8 cellular contexts compared by ENCODE assay signal in genomic region chr12:19757317-19757877, GRCh38.
DNase-seq lines count a peak whose midpoint lies in the region; ATAC-seq and TF ChIP-seq lines count a peak whose summit lies in the region.

No MANE protein-coding gene starts in this region.

- peaks cover 18% of the 10 kb centered on the region for H3K9me3 Mint-ChIP-seq in stimulated activated naive CD8-positive, alpha-beta T cell treated with anti-CD3 and anti-CD28 coated beads, Interleukin-15, Interleukin-2, amounts not matched to agents 100 ng/mL and 50 ng/mL, for 24 hours
- peaks cover 13% of the 10 kb centered on the region for H3K9me3 Mint-ChIP-seq in mesothelial cell of epicardium

- TF ChIP-seq CTCF in mesothelial cell of epicardium (IDR thresholded peaks at IDR 0.05; ENCODE audit: unreplicated experiment): no peak

- H3K4me1 Mint-ChIP-seq in stimulated activated naive CD8-positive, alpha-beta T cell treated with anti-CD3 and anti-CD28 coated beads, Interleukin-15, Interleukin-2, amounts not matched to agents 100 ng/mL and 50 ng/mL, for 24 hours (ENCODE audit: low read depth): peaks cover 28% of the 10 kb centered on the region
- H3K4me1 Mint-ChIP-seq in mesothelial cell of epicardium: peaks cover 31% of the 10 kb centered on the region

- no peak overlapping the region for H3K4me3 Mint-ChIP-seq in stimulated activated naive CD8-positive, alpha-beta T cell treated with anti-CD3 and anti-CD28 coated beads, Interleukin-15, Interleukin-2, amounts not matched to agents 100 ng/mL and 50 ng/mL, for 24 hours
- H3K4me3 Mint-ChIP-seq in mesothelial cell of epicardium: no peak overlapping the region

- H3K27me3 Mint-ChIP-seq in stimulated activated naive CD8-positive, alpha-beta T cell treated with anti-CD3 and anti-CD28 coated beads, Interleukin-15, Interleukin-2, amounts not matched to agents 100 ng/mL and 50 ng/mL, for 24 hours: peaks cover 5% of the 10 kb centered on the region
- H3K27me3 Mint-ChIP-seq in mesothelial cell of epicardium (ENCODE audit: low read depth): no peaks in the 10 kb centered on the region

- H3K27ac Mint-ChIP-seq in stimulated activated naive CD8-positive, alpha-beta T cell treated with anti-CD3 and anti-CD28 coated beads, Interleukin-15, Interleukin-2, amounts not matched to agents 100 ng/mL and 50 ng/mL, for 24 hours: peak overlapping the region; percentile 23
- H3K27ac Mint-ChIP-seq in mesothelial cell of epicardium: no peak overlapping the region

- peaks cover 2% of the 10 kb centered on the region for H3K36me3 Mint-ChIP-seq in stimulated activated naive CD8-positive, alpha-beta T cell treated with anti-CD3 and anti-CD28 coated beads, Interleukin-15, Interleukin-2, amounts not matched to agents 100 ng/mL and 50 ng/mL, for 24 hours (ENCODE audit: low read depth)
- H3K36me3 Mint-ChIP-seq in mesothelial cell of epicardium: peaks cover 9% of the 10 kb centered on the region

- ATAC-seq in HG03159 (IDR thresholded peaks at IDR 0.05; ENCODE audit: unreplicated experiment): peak; percentile 65

- peak; percentile 16 for DNase-seq in Daoy (ENCODE audit: low read depth)
- peak; percentile 71 for DNase-seq in RKO (ENCODE audit: low spot score)
- DNase-seq in glomerular visceral epithelial cell (ENCODE audit: extremely low spot score): peak; percentile 31
- DNase-seq in activated CD8-positive, alpha-beta memory T cell treated with anti-CD3 and anti-CD28 coated beads, Interleukin-2, amount 50 U/mL, for 48 hours: no peak
- DNase-seq in mesothelial cell of epicardium (ENCODE audit: low spot score in 2 of 2, unreplicated experiment in 2 of 2): no peak
- no peak for DNase-seq in GF-D8 (lab: John Stamatoyannopoulos, UW)

Comparison
In these comparisons a context has a peak if more than half of its experiments do, and no peak if none do; other contexts are left out.
1. DNase-seq: peak in Daoy (single experiment), RKO (single experiment) and glomerular visceral epithelial cell (single experiment); none in activated CD8-positive, alpha-beta memory T cell treated with anti-CD3 and anti-CD28 coated beads, Interleukin-2, amount 50 U/mL, for 48 hours (single experiment), mesothelial cell of epicardium (0 of 2) and GF-D8 (single experiment).